8 cellular contexts compared by ENCODE assay signal in the genomic region with DNA sequence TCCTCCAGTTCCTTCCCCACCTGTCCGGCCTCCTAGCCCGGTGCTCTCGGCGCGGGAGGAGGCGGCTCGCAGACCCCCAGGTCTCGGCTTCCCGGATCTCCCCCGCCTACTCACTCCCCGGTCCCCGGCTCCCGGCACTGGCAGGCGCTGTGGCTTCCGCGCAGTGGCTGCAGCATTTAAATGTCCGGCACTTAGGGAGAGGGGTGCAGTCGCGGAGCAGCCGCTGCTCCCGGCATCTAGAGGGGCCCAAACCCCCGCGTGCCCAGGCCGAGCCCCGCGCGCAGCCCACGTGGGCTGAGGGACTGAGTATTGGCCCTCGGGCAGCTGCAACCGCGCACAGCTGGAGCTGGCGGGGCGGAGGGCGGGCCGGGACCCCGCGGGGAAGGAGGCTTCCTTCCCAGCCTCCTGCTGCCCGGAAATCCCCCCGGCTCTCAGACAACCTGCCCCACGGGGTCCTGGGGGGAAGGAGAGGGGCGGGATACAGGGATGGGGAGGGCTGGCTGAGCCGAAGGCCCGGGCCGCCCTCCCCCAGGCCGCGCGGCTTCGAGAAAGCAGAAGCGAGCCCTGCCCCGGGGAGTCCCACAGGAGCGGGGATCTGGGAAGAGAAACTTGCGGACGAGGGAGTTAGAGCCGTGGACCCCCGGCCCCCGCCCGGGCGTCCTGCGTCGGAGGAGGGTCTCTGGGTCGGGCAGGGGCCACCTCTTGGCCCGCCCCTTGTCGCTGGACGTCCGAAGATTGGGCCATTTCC. TPM values are rescaled to one million over a fixed set of nuclear protein-coding genes. Genes with fewer than 3 reads are reported as not detected.
A peak's percentile ranks its signal among the peaks of the same experiment; 100 is the strongest.
DNase-seq lines count a peak whose midpoint lies in the region; ATAC-seq and TF ChIP-seq lines count a peak whose summit lies in the region.

No MANE protein-coding gene starts in this region.

- H3K4me1 Mint-ChIP-seq in mesothelial cell of epicardium: peaks cover 7% of the 10 kb centered on the region

- DNase-seq in NB4 (ENCODE audit: low read depth): peak; percentile 83
- no peak for DNase-seq in coronary artery (ENCODE audit: low spot score)
- DNase-seq in mesothelial cell of epicardium (ENCODE audit: low spot score in 2 of 2, unreplicated experiment in 2 of 2): no peak
- DNase-seq in EL: no peak
- DNase-seq in AG20443 (ENCODE audit: low spot score): no peak

- ATAC-seq in GM19351 (IDR thresholded peaks at IDR 0.05; ENCODE audit: unreplicated experiment): no peak
- no peak for ATAC-seq in GM21723 (IDR thresholded peaks at IDR 0.05; ENCODE audit: unreplicated experiment)

- no peaks in the 10 kb centered on the region for H3K36me3 Mint-ChIP-seq in mesothelial cell of epicardium

- H3K27ac Mint-ChIP-seq in mesothelial cell of epicardium: no peak overlapping the region

- no peak for TF ChIP-seq CTCF in NB4 (IDR thresholded peaks at IDR 0.05; ENCODE audit: low read depth, low read length)
- TF ChIP-seq CTCF in coronary artery (IDR thresholded peaks at IDR 0.05): no peak
- TF ChIP-seq CTCF in mesothelial cell of epicardium (IDR thresholded peaks at IDR 0.05; ENCODE audit: unreplicated experiment): no peak

- no peak for TF ChIP-seq POLR2A in NB4 (IDR thresholded peaks at IDR 0.05; ENCODE audit: extremely low read depth, insufficient read length)

- H3K4me3 Mint-ChIP-seq in mesothelial cell of epicardium: peak overlapping the region; percentile 63

- no peak overlapping the region for H3K27ac ChIP-seq in coronary artery

- H3K4me3 ChIP-seq in GM08714 (ENCODE audit: low read length) (peak overlapping the region; percentile 51; the same call in 1 of the 2 replicates), NB4 (ENCODE audit: low read depth, low read length) (peak overlapping the region; percentile 58), coronary artery (peak overlapping the region; percentile 69)

- H3K9me3 Mint-ChIP-seq in mesothelial cell of epicardium: no peaks in the 10 kb centered on the region

- peaks cover 91% of the 10 kb centered on the region for H3K27me3 Mint-ChIP-seq in mesothelial cell of epicardium (ENCODE audit: low read depth)

RNA-seq across cellular contexts. Expression of a gene that starts 0.4 kb away (rescaled TPM):
- 0.09 to 0.16 TPM (median 0.11 TPM) in 3 replicates for total RNA-seq in mesothelial cell of epicardium

RNA-seq across cellular contexts. Expression of a gene that starts 9.2 kb away (rescaled TPM):
- 4.5 to 5.8 TPM (median 5.1 TPM) in 3 replicates for total RNA-seq in mesothelial cell of epicardium

RNA-seq across cellular contexts. Expression of a gene that starts 19.5 kb away (rescaled TPM):
- 4.9 to 6.0 TPM (median 5.5 TPM) in 3 replicates for total RNA-seq in mesothelial cell of epicardium

RNA-seq across cellular contexts. Expression of a gene that starts 22.1 kb away (rescaled TPM):
- 59.8 to 62.4 TPM (median 60.2 TPM) in 3 replicates for total RNA-seq in mesothelial cell of epicardium

RNA-seq across cellular contexts. Expression of a gene that starts 22.2 kb away (rescaled TPM):
- total RNA-seq in mesothelial cell of epicardium: 64.0 to 68.5 TPM (median 65.7 TPM) in 3 replicates
